ENCODE assay signal across 8 cellular contexts in the genomic region with DNA sequence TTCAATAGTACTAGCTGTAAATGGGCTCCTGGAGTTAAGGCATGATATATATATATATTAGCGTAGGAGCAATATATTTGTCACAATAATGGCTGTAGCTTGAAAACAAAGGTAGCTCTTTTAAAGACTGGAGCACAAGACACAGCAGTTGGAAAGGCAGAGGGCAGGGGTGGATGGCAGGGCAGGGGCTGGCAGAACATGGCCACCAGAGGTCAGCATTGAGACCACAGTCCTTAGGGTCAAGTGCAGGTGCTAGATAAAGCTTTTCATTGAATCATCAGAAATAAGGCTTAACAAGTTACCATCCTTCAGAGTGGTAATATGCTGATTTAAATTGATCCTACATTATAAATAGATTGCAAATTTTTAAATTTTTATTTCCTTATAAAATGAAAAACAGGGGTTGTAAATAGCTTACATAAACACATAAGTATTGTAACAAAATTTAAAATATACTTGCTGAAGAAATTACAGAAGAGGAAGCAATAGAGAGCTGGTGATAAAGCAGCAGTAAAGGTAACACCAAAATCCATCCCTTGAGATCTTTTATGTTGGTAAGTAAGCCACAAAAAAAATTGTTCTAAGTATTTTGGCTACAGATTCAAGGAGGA.
DNase-seq lines count a peak whose midpoint lies in the region; ATAC-seq and TF ChIP-seq lines count a peak whose summit lies in the region.

No MANE protein-coding gene starts in this region.

- H3K4me3 Mint-ChIP-seq in CD14-positive monocyte, result no peak overlapping the region
- no peak overlapping the region for H3K4me3 Mint-ChIP-seq in WTC11
- no peak overlapping the region for H3K4me3 Mint-ChIP-seq in stimulated activated effector memory CD8-positive, alpha-beta T cell treated with anti-CD3 and anti-CD28 coated beads, Interleukin-12 subunit alpha, Interleukin-12 subunit beta, amount 100 ng/mL, for 72 hours

- TF ChIP-seq POLR2A in stomach (IDR thresholded peaks at IDR 0.05), result no peak

- CTCF ChIA-PET in WTC11 (lab: Charles Lee), result interaction anchor here (0.6 to 3.7 kb wide), 46 partner anchors 8 to 739 kb away, joined by 3 to 41 read pairs (median 4); no protein-coding TSS in a partner anchor

- H3K27me3 Mint-ChIP-seq in CD14-positive monocyte (ENCODE audit: low read depth in 3 of 3) (peaks cover 0 to 2% (median 0%) of the 10 kb centered on the region in 3 donors), WTC11 (ENCODE audit: low read depth) (no peaks in the 10 kb centered on the region)

- no peaks in the 10 kb centered on the region for H3K27me3 ChIP-seq in right atrium auricular region
- no peaks in the 10 kb centered on the region for H3K27me3 ChIP-seq in stomach

- H3K36me3 ChIP-seq in right atrium auricular region (no peaks in the 10 kb centered on the region), stomach (no peaks in the 10 kb centered on the region)

- H3K27ac Mint-ChIP-seq in CD14-positive monocyte (no peak overlapping the region), WTC11 (no peak overlapping the region)
- no peak overlapping the region for H3K27ac Mint-ChIP-seq in stimulated activated effector memory CD8-positive, alpha-beta T cell treated with anti-CD3 and anti-CD28 coated beads, Interleukin-12 subunit alpha, Interleukin-12 subunit beta, amount 100 ng/mL, for 72 hours

- intact Hi-C loops in CD14-positive monocyte (cut with micrococcal nuclease) (no loop called here), stomach (cut with DNase I; ENCODE audit: low total_unique reads) (no loop called here)

- ATAC-seq in GM19043 (IDR thresholded peaks at IDR 0.05; ENCODE audit: low read depth, unreplicated experiment), result peak; percentile 57
- ATAC-seq in WTC11, result peak; percentile 90
- peak; percentile 40 for ATAC-seq in stimulated activated effector memory CD8-positive, alpha-beta T cell treated with anti-CD3 and anti-CD28 coated beads, Interleukin-12 subunit alpha, Interleukin-12 subunit beta, amount 100 ng/mL, for 72 hours

- no peak for DNase-seq in CD14-positive monocyte (ENCODE audit: low spot score)
- peak; percentile 61 for DNase-seq in MV-4-11 (lab: John Stamatoyannopoulos, UW)
- DNase-seq in WTC11 (ENCODE audit: low spot score), result peak; percentile 80
- no peak for DNase-seq in right atrium auricular region (ENCODE audit: low spot score)
- DNase-seq in stimulated activated effector memory CD8-positive, alpha-beta T cell treated with anti-CD3 and anti-CD28 coated beads, Interleukin-12 subunit alpha, Interleukin-12 subunit beta, amount 100 ng/mL, for 72 hours (ENCODE audit: low spot score in 2 of 2), result peak in 1 of 2 donors; percentile 55
- no peak for DNase-seq in stimulated activated naive CD4-positive, alpha-beta T cell (lab: John Stamatoyannopoulos, UW)
- DNase-seq in stomach, result no peak

- H3K4me3 ChIP-seq in right atrium auricular region (no peak overlapping the region), stomach (no peak overlapping the region)

- peak; percentile 62 for TF ChIP-seq CTCF in CD14-positive monocyte (IDR thresholded peaks at IDR 0.05)
- TF ChIP-seq CTCF in WTC11 (IDR thresholded peaks at IDR 0.05), result peak; percentile 74
- TF ChIP-seq CTCF in right atrium auricular region (IDR thresholded peaks at IDR 0.05), result peak; percentile 32 to 77
- peak in 1 of 7 experiments; percentile 34 for TF ChIP-seq CTCF in stomach (IDR thresholded peaks at IDR 0.05)

- H3K9me3 Mint-ChIP-seq in CD14-positive monocyte, result no peaks in the 10 kb centered on the region
- peaks cover 14% of the 10 kb centered on the region for H3K9me3 Mint-ChIP-seq in WTC11
- no peaks in the 10 kb centered on the region for H3K9me3 Mint-ChIP-seq in stimulated activated effector memory CD8-positive, alpha-beta T cell treated with anti-CD3 and anti-CD28 coated beads, Interleukin-12 subunit alpha, Interleukin-12 subunit beta, amount 100 ng/mL, for 72 hours

- H3K36me3 Mint-ChIP-seq in CD14-positive monocyte, result no peaks in the 10 kb centered on the region
- H3K36me3 Mint-ChIP-seq in WTC11, result peaks cover 7% of the 10 kb centered on the region
- no peaks in the 10 kb centered on the region for H3K36me3 Mint-ChIP-seq in stimulated activated effector memory CD8-positive, alpha-beta T cell treated with anti-CD3 and anti-CD28 coated beads, Interleukin-12 subunit alpha, Interleukin-12 subunit beta, amount 100 ng/mL, for 72 hours

- H3K4me1 Mint-ChIP-seq in CD14-positive monocyte (peaks cover 8% of the 10 kb centered on the region), WTC11 (no peaks in the 10 kb centered on the region)
- no peaks in the 10 kb centered on the region for H3K4me1 Mint-ChIP-seq in stimulated activated effector memory CD8-positive, alpha-beta T cell treated with anti-CD3 and anti-CD28 coated beads, Interleukin-12 subunit alpha, Interleukin-12 subunit beta, amount 100 ng/mL, for 72 hours

- POLR2A ChIA-PET in WTC11 (lab: Charles Lee), result no interaction called here

- 78 to 88% (median 84%) methylated on average over 1 of the region's 1 CpG for WGBS in stomach, 5 donors

- H3K9me3 ChIP-seq in right atrium auricular region, result no peaks in the 10 kb centered on the region
- H3K9me3 ChIP-seq in stomach, result no peaks in the 10 kb centered on the region

- H3K27ac ChIP-seq in right atrium auricular region (no peak overlapping the region), stomach (no peak overlapping the region)

- H3K4me1 ChIP-seq in right atrium auricular region, result no peaks in the 10 kb centered on the region
- no peaks in the 10 kb centered on the region for H3K4me1 ChIP-seq in stomach

- no peak for TF ChIP-seq EP300 in stomach (IDR thresholded peaks at IDR 0.05)

TF ChIP-seq in WTC11, 78 proteins besides CTCF, POLR2A, EP300 and RAD21 (continues in another document):
- TF ChIP-seq NFYB (CRISPR knock-in tag; conservative IDR thresholded peaks at IDR 0.05; ENCODE audit: low read depth) (no peak), FOXJ3 (CRISPR knock-in tag; IDR thresholded peaks at IDR 0.05; ENCODE audit: borderline replicate concordance) (no peak), ZBTB21 (CRISPR knock-in tag; IDR thresholded peaks at IDR 0.05; ENCODE audit: borderline replicate concordance) (no peak), MLX (CRISPR knock-in tag; IDR thresholded peaks at IDR 0.05) (no peak)
- TF ChIP-seq, protein P1, sequence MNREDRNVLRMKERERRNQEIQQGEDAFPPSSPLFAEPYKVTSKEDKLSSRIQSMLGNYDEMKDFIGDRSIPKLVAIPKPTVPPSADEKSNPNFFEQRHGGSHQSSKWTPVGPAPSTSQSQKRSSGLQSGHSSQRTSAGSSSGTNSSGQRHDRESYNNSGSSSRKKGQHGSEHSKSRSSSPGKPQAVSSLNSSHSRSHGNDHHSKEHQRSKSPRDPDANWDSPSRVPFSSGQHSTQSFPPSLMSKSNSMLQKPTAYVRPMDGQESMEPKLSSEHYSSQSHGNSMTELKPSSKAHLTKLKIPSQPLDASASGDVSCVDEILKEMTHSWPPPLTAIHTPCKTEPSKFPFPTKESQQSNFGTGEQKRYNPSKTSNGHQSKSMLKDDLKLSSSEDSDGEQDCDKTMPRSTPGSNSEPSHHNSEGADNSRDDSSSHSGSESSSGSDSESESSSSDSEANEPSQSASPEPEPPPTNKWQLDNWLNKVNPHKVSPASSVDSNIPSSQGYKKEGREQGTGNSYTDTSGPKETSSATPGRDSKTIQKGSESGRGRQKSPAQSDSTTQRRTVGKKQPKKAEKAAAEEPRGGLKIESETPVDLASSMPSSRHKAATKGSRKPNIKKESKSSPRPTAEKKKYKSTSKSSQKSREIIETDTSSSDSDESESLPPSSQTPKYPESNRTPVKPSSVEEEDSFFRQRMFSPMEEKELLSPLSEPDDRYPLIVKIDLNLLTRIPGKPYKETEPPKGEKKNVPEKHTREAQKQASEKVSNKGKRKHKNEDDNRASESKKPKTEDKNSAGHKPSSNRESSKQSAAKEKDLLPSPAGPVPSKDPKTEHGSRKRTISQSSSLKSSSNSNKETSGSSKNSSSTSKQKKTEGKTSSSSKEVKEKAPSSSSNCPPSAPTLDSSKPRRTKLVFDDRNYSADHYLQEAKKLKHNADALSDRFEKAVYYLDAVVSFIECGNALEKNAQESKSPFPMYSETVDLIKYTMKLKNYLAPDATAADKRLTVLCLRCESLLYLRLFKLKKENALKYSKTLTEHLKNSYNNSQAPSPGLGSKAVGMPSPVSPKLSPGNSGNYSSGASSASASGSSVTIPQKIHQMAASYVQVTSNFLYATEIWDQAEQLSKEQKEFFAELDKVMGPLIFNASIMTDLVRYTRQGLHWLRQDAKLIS (CRISPR knock-in tag; IDR thresholded peaks at IDR 0.05; ENCODE audit: borderline replicate concordance), result no peak
- TF ChIP-seq, protein P2, sequence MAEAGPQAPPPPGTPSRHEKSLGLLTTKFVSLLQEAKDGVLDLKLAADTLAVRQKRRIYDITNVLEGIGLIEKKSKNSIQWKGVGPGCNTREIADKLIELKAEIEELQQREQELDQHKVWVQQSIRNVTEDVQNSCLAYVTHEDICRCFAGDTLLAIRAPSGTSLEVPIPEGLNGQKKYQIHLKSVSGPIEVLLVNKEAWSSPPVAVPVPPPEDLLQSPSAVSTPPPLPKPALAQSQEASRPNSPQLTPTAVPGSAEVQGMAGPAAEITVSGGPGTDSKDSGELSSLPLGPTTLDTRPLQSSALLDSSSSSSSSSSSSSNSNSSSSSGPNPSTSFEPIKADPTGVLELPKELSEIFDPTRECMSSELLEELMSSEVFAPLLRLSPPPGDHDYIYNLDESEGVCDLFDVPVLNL (CRISPR knock-in tag; IDR thresholded peaks at IDR 0.05; ENCODE audit: borderline replicate concordance, low read depth), result no peak

Comparison
In these comparisons a context has a peak if more than half of its experiments do, and no peak if none do; other contexts are left out.
1. DNase-seq: peak in MV-4-11 (single experiment) and WTC11 (single experiment); none in CD14-positive monocyte (single experiment), right atrium auricular region (single experiment), stimulated activated naive CD4-positive, alpha-beta T cell (0 of 6) and stomach (single experiment).
2. ATAC-seq: peak in every context shown above with its lines; median percentile 90 in WTC11; 57 in GM19043; 40 in stimulated activated effector memory CD8-positive, alpha-beta T cell treated with anti-CD3 and anti-CD28 coated beads, Interleukin-12 subunit alpha, Interleukin-12 subunit beta, amount 100 ng/mL, for 72 hours.